ENCODE assay signal across 8 cellular contexts in genomic region chr2:164992818-164993217, GRCh38. TPM values are rescaled to one million over a fixed set of nuclear protein-coding genes. Genes with fewer than 3 reads are reported as not detected.
A peak's percentile ranks its signal among the peaks of the same experiment; 100 is the strongest.
DNase-seq lines count a peak whose midpoint lies in the region; ATAC-seq, FAIRE-seq and TF ChIP-seq lines count a peak whose summit lies in the region.

No MANE protein-coding gene starts in this region.

- no peak overlapping the region for H3K27ac Mint-ChIP-seq in T-helper 2 cell treated with Interferon-gamma antibody and Interleukin-4, amounts not matched to agents 5 μg/mL and 100 μg/mL, for 36 hours

- TF ChIP-seq CTCF in AG10803 (conservative IDR thresholded peaks at IDR 0.05; ENCODE audit: low read length) = peak; percentile 56
- TF ChIP-seq CTCF in GM13977 (IDR thresholded peaks at IDR 0.05; ENCODE audit: extremely low read depth, insufficient read depth, missing control alignments) = peak; percentile 61
- TF ChIP-seq CTCF in dorsolateral prefrontal cortex (IDR thresholded peaks at IDR 0.05 in 54 of 56, conservative IDR thresholded peaks at IDR 0.05 in 2 of 56; ENCODE audit: low read depth in 1 of 56, partially characterized antibody in 56 of 56) = peak; percentile 56 to 84 (median 70)
- TF ChIP-seq CTCF in mucosa of descending colon (IDR thresholded peaks at IDR 0.05) = peak; percentile 8

- peak overlapping the region in 1 of 59 donors; percentile 5 for H3K27ac ChIP-seq in dorsolateral prefrontal cortex

- no peak overlapping the region for H3K4me3 Mint-ChIP-seq in T-helper 2 cell treated with Interferon-gamma antibody and Interleukin-4, amounts not matched to agents 5 μg/mL and 100 μg/mL, for 36 hours

- in situ Hi-C loops in GM13977 (cut with MboI; ENCODE audit: low pct_unique_long_range_greater_than_20kb, low sequenced_read_pairs, unreplicated experiment) = no loop called here

- H3K4me1 Mint-ChIP-seq in T-helper 2 cell treated with Interferon-gamma antibody and Interleukin-4, amounts not matched to agents 5 μg/mL and 100 μg/mL, for 36 hours (ENCODE audit: low read depth) = peaks cover 30% of the 10 kb centered on the region

- no peaks in the 10 kb centered on the region for H3K9me3 Mint-ChIP-seq in T-helper 2 cell treated with Interferon-gamma antibody and Interleukin-4, amounts not matched to agents 5 μg/mL and 100 μg/mL, for 36 hours

- H3K36me3 ChIP-seq in mucosa of descending colon (ENCODE audit: low read depth) = no peaks in the 10 kb centered on the region

- no peak overlapping the region for H3K4me3 ChIP-seq in AG10803 (ENCODE audit: low read length)
- H3K4me3 ChIP-seq in dorsolateral prefrontal cortex = no peak overlapping the region
- H3K4me3 ChIP-seq in mucosa of descending colon = no peak overlapping the region

- H3K36me3 Mint-ChIP-seq in T-helper 2 cell treated with Interferon-gamma antibody and Interleukin-4, amounts not matched to agents 5 μg/mL and 100 μg/mL, for 36 hours (ENCODE audit: low read depth) = no peaks in the 10 kb centered on the region

- no peak for FAIRE-seq in urothelium cell line (lab: Jason Lieb, UNC)

- DNase-seq in AG10803 (ENCODE audit: low read depth) = peak; percentile 86
- peak; percentile 35 for DNase-seq in GM13977 (ENCODE audit: low spot score)
- peak; percentile 81 for DNase-seq in NCI-H146 (lab: John Stamatoyannopoulos, UW)
- DNase-seq in T-helper 2 cell treated with Interferon-gamma antibody and Interleukin-4, amounts not matched to agents 5 μg/mL and 100 μg/mL, for 36 hours (ENCODE audit: low spot score) = peak; percentile 13
- peak in 4 of 10 donors; percentile 32 to 60 (median 48) for DNase-seq in dorsolateral prefrontal cortex
- peak in 1 of 3 donors; percentile 53 for DNase-seq in mucosa of descending colon
- DNase-seq in urothelium cell line (ENCODE audit: low spot score) = peak; percentile 21

- H3K27me3 Mint-ChIP-seq in T-helper 2 cell treated with Interferon-gamma antibody and Interleukin-4, amounts not matched to agents 5 μg/mL and 100 μg/mL, for 36 hours (ENCODE audit: low read depth) = peaks cover 6% of the 10 kb centered on the region

- peaks cover 4% of the 10 kb centered on the region for H3K4me1 ChIP-seq in mucosa of descending colon (ENCODE audit: low read depth)

- H3K27me3 ChIP-seq in dorsolateral prefrontal cortex = no peaks in the 10 kb centered on the region

- peak; percentile 77 for ATAC-seq in HG02870 (IDR thresholded peaks at IDR 0.05; ENCODE audit: unreplicated experiment)
- peak; percentile 76 for ATAC-seq in mucosa of descending colon

- H3K9me3 ChIP-seq in mucosa of descending colon = no peaks in the 10 kb centered on the region

- intact Hi-C loops in dorsolateral prefrontal cortex (cut with DNase I) (loop anchor here (5.0 to 10.0 kb wide), 2 partner anchors 214 to 302 kb away; no protein-coding TSS in a partner anchor), mucosa of descending colon (cut with DNase I, micrococcal nuclease) (no loop called here)

RNA-seq across cellular contexts. Expression of gene SLC38A11, which starts 37.5 kb away (rescaled TPM):
- total RNA-seq in dorsolateral prefrontal cortex = 10 to 100 TPM in 117 of 120 experiments, 1 to 10 TPM in 3; 6.5 to 67.4 (median 22.7) TPM
- 1 to 10 TPM; 2.1 to 8.6 (median 2.5) TPM for total RNA-seq in mucosa of descending colon

Comparison
In these comparisons a context has a peak if more than half of its experiments do, and no peak if none do; other contexts are left out.
1. CTCF ChIP-seq: peak in every context shown above with its lines; median percentile 70 in dorsolateral prefrontal cortex; 61 in GM13977; 56 in AG10803; 8 in mucosa of descending colon.
2. intact Hi-C loops: an anchor here in dorsolateral prefrontal cortex (5.0 to 10.0 kb wide); none called in mucosa of descending colon.